In the genomic region with DNA sequence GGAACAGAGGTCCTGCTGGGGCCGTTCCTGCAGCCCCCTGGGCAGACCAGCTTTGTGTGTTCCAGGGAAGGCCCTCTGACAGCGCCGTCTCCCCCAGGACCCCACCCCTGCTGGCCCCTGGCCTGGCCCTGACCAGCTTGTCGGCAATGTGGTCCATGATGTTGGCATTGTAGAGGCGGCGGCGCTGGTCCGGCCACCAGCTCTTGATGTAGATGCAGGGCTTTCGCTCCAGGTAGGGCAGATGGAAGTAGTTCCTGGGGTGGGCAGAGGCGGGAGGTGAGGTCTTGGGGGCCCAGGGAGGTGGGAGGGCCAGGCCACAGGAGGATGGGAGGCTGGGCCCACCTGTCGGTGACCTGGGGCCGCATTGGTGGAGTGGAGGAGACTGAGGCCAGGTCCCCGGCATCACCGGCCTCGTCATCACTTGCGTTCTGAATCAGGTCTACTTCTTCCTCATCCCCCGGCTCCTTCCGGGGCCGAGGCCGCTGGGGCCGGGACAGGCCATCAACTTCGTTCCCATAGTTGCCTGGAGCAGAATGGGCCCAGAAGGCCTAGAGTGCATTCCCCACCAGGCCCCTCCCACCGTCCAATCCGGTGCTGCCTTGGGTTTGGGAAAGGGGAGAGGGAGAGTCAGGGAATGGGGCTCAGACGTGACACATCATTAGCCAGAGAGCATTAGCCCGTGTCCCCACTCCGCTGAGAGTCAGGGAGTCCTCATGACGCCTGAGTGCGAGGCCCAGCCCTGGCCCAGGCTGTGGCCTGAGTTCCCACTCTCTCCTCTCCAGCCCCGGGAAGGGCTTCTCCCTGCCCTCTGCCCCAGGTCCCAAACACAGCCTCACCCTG, we compare ENCODE assay signal across 17 cellular contexts. TPM values are rescaled to one million over a fixed set of nuclear protein-coding genes. Genes with fewer than 3 reads are reported as not detected.
A peak's percentile ranks its signal among the peaks of the same experiment; 100 is the strongest.
DNase-seq lines count a peak whose midpoint lies in the region; ATAC-seq and TF ChIP-seq lines count a peak whose summit lies in the region.
"Had no signal": no experiment of that assay in that cellular context is flagged by ENCODE, and none has a peak within 500 bp of the region (broad histone marks: within the 10 kb centered on the region; RNA-seq: fewer than 3 reads in every experiment).

No MANE protein-coding gene starts in this region.

- H3K9ac ChIP-seq in mesendoderm (ENCODE audit: low read length) (no peak overlapping the region), neural progenitor cell (no peak overlapping the region)
- H3K9ac ChIP-seq: BLaER1 treated with 17β-estradiol and CSF1 and Interleukin-3, amounts not matched to agents 10 nM and 100 nM; GM23248 had no signal

- H3K27ac ChIP-seq in heart right ventricle: no peak overlapping the region
- no peak overlapping the region for H3K27ac ChIP-seq in GM23338 (ENCODE audit: low read depth)
- H3K27ac ChIP-seq in mesendoderm (ENCODE audit: low read depth, low read length): no peak overlapping the region
- no peak overlapping the region for H3K27ac ChIP-seq in neural progenitor cell
- H3K27ac ChIP-seq in stomach: no peak overlapping the region
- H3K27ac ChIP-seq: BLaER1 treated with 17β-estradiol and CSF1 and Interleukin-3, amounts not matched to agents 10 nM and 100 nM; GM23248 had no signal

- H3K36me3 Mint-ChIP-seq in GM23338 (ENCODE audit: low read depth) (no peaks in the 10 kb centered on the region), WTC11 (no peaks in the 10 kb centered on the region), neural progenitor cell (no peaks in the 10 kb centered on the region)
- H3K36me3 Mint-ChIP-seq: CD4-positive, CD25-positive, alpha-beta regulatory T cell had no signal

- peak; percentile 45 for DNase-seq in Right ventricle myocardium inferior (ENCODE audit: missing footprints)
- no peak for DNase-seq in heart right ventricle
- no peak for DNase-seq in GM23338 (ENCODE audit: low spot score)
- no peak for DNase-seq in WTC11 (ENCODE audit: low spot score)
- no peak for DNase-seq in mesendoderm
- no peak for DNase-seq in neural progenitor cell (ENCODE audit: low spot score)
- DNase-seq in stomach: no peak
- DNase-seq: 8988T; Calu3; CD4-positive, CD25-positive, alpha-beta regulatory T cell; DMS 273 treated with DMSO at 0.1 percent for 48 hours; GM23248 had no signal

- TF ChIP-seq POLR2A in stomach (IDR thresholded peaks at IDR 0.05): no peak

- H3K27me3 Mint-ChIP-seq in GM23338 (ENCODE audit: insufficient read depth, low read depth, poor library complexity): peaks cover 9% of the 10 kb centered on the region
- H3K27me3 Mint-ChIP-seq in WTC11 (ENCODE audit: low read depth): no peaks in the 10 kb centered on the region
- H3K27me3 Mint-ChIP-seq in neural progenitor cell (ENCODE audit: insufficient read depth, low read depth): peaks cover 11% of the 10 kb centered on the region

- TF ChIP-seq CTCF in heart right ventricle (IDR thresholded peaks at IDR 0.05): no peak
- TF ChIP-seq CTCF in GM23338 (conservative IDR thresholded peaks at IDR 0.05; ENCODE audit: low read depth in 2 of 2): no peak
- TF ChIP-seq CTCF in WTC11 (IDR thresholded peaks at IDR 0.05): no peak
- TF ChIP-seq CTCF in neural progenitor cell (IDR thresholded peaks at IDR 0.05): no peak
- TF ChIP-seq CTCF in stomach (IDR thresholded peaks at IDR 0.05): no peak

- H3K4me3 ChIP-seq in heart right ventricle: no peak overlapping the region
- no peak overlapping the region for H3K4me3 ChIP-seq in GM23338
- no peak overlapping the region for H3K4me3 ChIP-seq in mesendoderm (ENCODE audit: low read length)
- no peak overlapping the region for H3K4me3 ChIP-seq in neural progenitor cell
- H3K4me3 ChIP-seq in stomach: no peak overlapping the region
- H3K4me3 ChIP-seq: BLaER1 treated with 17β-estradiol and CSF1 and Interleukin-3, amounts not matched to agents 10 nM and 100 nM; GM12878; GM23248; HAP-1 had no signal

- H4K8ac ChIP-seq in mesendoderm (ENCODE audit: low read depth, low read length): no peak overlapping the region

- H3K9me3 Mint-ChIP-seq in GM23338: no peaks in the 10 kb centered on the region
- H3K9me3 Mint-ChIP-seq in WTC11: no peaks in the 10 kb centered on the region
- no peaks in the 10 kb centered on the region for H3K9me3 Mint-ChIP-seq in neural progenitor cell
- H3K9me3 Mint-ChIP-seq: CD4-positive, CD25-positive, alpha-beta regulatory T cell had no signal

- POLR2A ChIA-PET in WTC11 (lab: Charles Lee): no interaction called here

- H3K36me3 ChIP-seq in heart right ventricle (no peaks in the 10 kb centered on the region), GM23338 (ENCODE audit: insufficient read depth) (no peaks in the 10 kb centered on the region), mesendoderm (ENCODE audit: control insufficient read depth, insufficient read depth, low read length) (no peaks in the 10 kb centered on the region), neural progenitor cell (no peaks in the 10 kb centered on the region), stomach (no peaks in the 10 kb centered on the region)
- H3K36me3 ChIP-seq: BLaER1 treated with 17β-estradiol and CSF1 and Interleukin-3, amounts not matched to agents 10 nM and 100 nM; HAP-1 had no signal

- no peaks in the 10 kb centered on the region for H4K20me1 ChIP-seq in GM23338 (replicated peaks; ENCODE audit: insufficient read depth)
- H4K20me1 ChIP-seq in neural progenitor cell (ENCODE audit: low read depth): no peaks in the 10 kb centered on the region
- H4K20me1 ChIP-seq: BLaER1 treated with 17β-estradiol and CSF1 and Interleukin-3, amounts not matched to agents 10 nM and 100 nM had no signal

- H3K18ac ChIP-seq in mesendoderm (ENCODE audit: low read length): no peak overlapping the region

- CTCF ChIA-PET in WTC11 (lab: Charles Lee): interaction anchor here (1.0 to 1.5 kb wide), 4 partner anchors 8 to 99 kb away, joined by 3 to 5 read pairs (median 4); no protein-coding TSS in a partner anchor

- no peak overlapping the region for H4K5ac ChIP-seq in mesendoderm (ENCODE audit: low read length)

- H3K4me1 Mint-ChIP-seq in GM23338 (peaks cover 4% of the 10 kb centered on the region), WTC11 (peaks cover 4% of the 10 kb centered on the region), neural progenitor cell (peaks cover 18% of the 10 kb centered on the region)

- peaks cover 3 to 23% (median 14%) of the 10 kb centered on the region in 9 donors for H3K4me1 ChIP-seq in heart right ventricle
- peaks cover 7% of the 10 kb centered on the region; the same call in 1 of the 2 replicates for H3K4me1 ChIP-seq in GM23338 (ENCODE audit: insufficient read depth)
- no peaks in the 10 kb centered on the region for H3K4me1 ChIP-seq in mesendoderm (ENCODE audit: control insufficient read depth, low read depth, low read length)
- H3K4me1 ChIP-seq in neural progenitor cell: peaks cover 13% of the 10 kb centered on the region
- H3K4me1 ChIP-seq in stomach: peaks cover 0 to 12% (median 2%) of the 10 kb centered on the region in 4 donors
- H3K4me1 ChIP-seq: HAP-1 had no signal

- H3K27ac Mint-ChIP-seq in GM23338: no peak overlapping the region
- no peak overlapping the region for H3K27ac Mint-ChIP-seq in WTC11
- H3K27ac Mint-ChIP-seq in neural progenitor cell: no peak overlapping the region
- H3K27ac Mint-ChIP-seq: CD4-positive, CD25-positive, alpha-beta regulatory T cell had no signal

- no peak for TF ChIP-seq EP300 in stomach (IDR thresholded peaks at IDR 0.05)

- 93% methylated on average over 30 of the region's 30 CpGs for WGBS in heart right ventricle, 2 donors
- WGBS in mesendoderm (ENCODE audit: extremely low coverage, insufficient coverage, low lambda C conversion rate): no CpG with 5 or more reads among the region's 30 CpGs
- 91 to 96% (median 93%) methylated on average over 25 to 30 of the region's 30 CpGs for WGBS in stomach, 5 donors

- no peak overlapping the region for H2BK15ac ChIP-seq in mesendoderm (replicated peaks; ENCODE audit: low read depth)

- H3K27me3 ChIP-seq in heart right ventricle (no peaks in the 10 kb centered on the region), GM23338 (ENCODE audit: insufficient read depth) (no peaks in the 10 kb centered on the region), mesendoderm (ENCODE audit: insufficient read depth, low read length, poor library complexity) (no peaks in the 10 kb centered on the region), neural progenitor cell (no peaks in the 10 kb centered on the region), stomach (no peaks in the 10 kb centered on the region)
- H3K27me3 ChIP-seq: BLaER1 treated with 17β-estradiol and CSF1 and Interleukin-3, amounts not matched to agents 10 nM and 100 nM had no signal

- no peak overlapping the region for H2BK120ac ChIP-seq in mesendoderm (ENCODE audit: low read depth, low read length)

- intact Hi-C loops in Right ventricle myocardium inferior (cut with DNase I): no loop called here
- intact Hi-C loops in heart right ventricle (cut with DNase I): no loop called here
- intact Hi-C loops in stomach (cut with DNase I; ENCODE audit: low total_unique reads): no loop called here

- H3K4me2 ChIP-seq in GM23338 (no peak overlapping the region), mesendoderm (ENCODE audit: low read length) (no peak overlapping the region), neural progenitor cell (no peak overlapping the region)

- no peaks in the 10 kb centered on the region for H3K9me2 ChIP-seq in GM23338 (ENCODE audit: insufficient read depth)

- peak overlapping the region; percentile 25 for H3K56ac ChIP-seq in mesendoderm (ENCODE audit: low read length)

- H3K9me3 ChIP-seq in heart right ventricle (no peaks in the 10 kb centered on the region), neural progenitor cell (ENCODE audit: low read depth) (no peaks in the 10 kb centered on the region), stomach (no peaks in the 10 kb centered on the region)
- H3K9me3 ChIP-seq: BLaER1 treated with 17β-estradiol and CSF1 and Interleukin-3, amounts not matched to agents 10 nM and 100 nM; HAP-1 had no signal

- no peak overlapping the region for H3K4ac ChIP-seq in mesendoderm (ENCODE audit: low read depth, low read length)

- ATAC-seq in Right ventricle myocardium inferior: no peak
- no peak for ATAC-seq in heart right ventricle
- peak; percentile 19; the same call in 2 of the 3 replicates for ATAC-seq in GM23338
- peak; percentile 29 for ATAC-seq in WTC11
- no peak for ATAC-seq in GM19397 (IDR thresholded peaks at IDR 0.05; ENCODE audit: unreplicated experiment)
- ATAC-seq: GM12878 had no signal

- H3K79me2 ChIP-seq in GM23338 (replicated peaks; ENCODE audit: insufficient read depth): no peaks in the 10 kb centered on the region
- no peaks in the 10 kb centered on the region for H3K79me2 ChIP-seq in mesendoderm (ENCODE audit: control insufficient read depth, insufficient read depth, low read length)
- no peaks in the 10 kb centered on the region for H3K79me2 ChIP-seq in neural progenitor cell (ENCODE audit: low read depth)

- H2AFZ ChIP-seq in GM23338 (peak overlapping the region; percentile 32; the same call in 1 of the 2 replicates), neural progenitor cell (replicated peaks) (no peak overlapping the region)
- H2AFZ ChIP-seq: GM23248 had no signal

- H3K23ac ChIP-seq in mesendoderm (ENCODE audit: low read length): no peak overlapping the region

- no peak overlapping the region for H2AK5ac ChIP-seq in mesendoderm (ENCODE audit: low read length)

- no peaks in the 10 kb centered on the region for H3F3A ChIP-seq in GM23338 (replicated peaks; ENCODE audit: low read depth)
- no peaks in the 10 kb centered on the region for H3F3A ChIP-seq in neural progenitor cell (ENCODE audit: low read depth)

- no peaks in the 10 kb centered on the region for H3K79me1 ChIP-seq in mesendoderm (ENCODE audit: low read length)

- H3K4me3 Mint-ChIP-seq in GM23338 (no peak overlapping the region), WTC11 (no peak overlapping the region), neural progenitor cell (no peak overlapping the region)
- H3K4me3 Mint-ChIP-seq: CD4-positive, CD25-positive, alpha-beta regulatory T cell had no signal

- no peak overlapping the region for H2BK5ac ChIP-seq in mesendoderm (ENCODE audit: low read length)

RNA-seq across cellular contexts. Expression of a gene that starts 1.4 kb away (rescaled TPM):
- total RNA-seq in Right ventricle myocardium inferior: 0.08 TPM
- total RNA-seq in heart right ventricle: under 1 TPM in 3 of 10 donors, not detected in 7; 0.05 to 0.25 (median 0.10) TPM
- under 1 TPM in 1 of 2 donors, not detected in 1; 0.03 TPM for polyA plus RNA-seq in heart right ventricle
- total RNA-seq in GM23338 (2014; rRNA removed; shearing (Covaris generic)): 0.21 TPM in 1 of 2 replicates, not detected in the other
- 0.23 TPM in 1 of 2 replicates, not detected in the other for polyA plus RNA-seq in GM23338 (2016; fragmentation: Nextera tagmentation; extraction: Ambion mirVana)
- 0.05 to 0.26 TPM (median 0.07 TPM) in 3 replicates for total RNA-seq in WTC11 (2021)
- polyA plus RNA-seq in mesendoderm (2013, experiment 1 of 2): 0.10 TPM
- polyA plus RNA-seq in mesendoderm (2013, experiment 2 of 2): 0.04 TPM
- total RNA-seq in neural progenitor cell (ENCODE audit: low replicate concordance): 0.36 and 0.84 TPM in 2 replicates
- total RNA-seq in stomach: 1 to 10 TPM in 1 of 5 donors, under 1 TPM in 2, not detected in 2; 0.29 to 3.6 (median 0.37) TPM
- polyA plus RNA-seq in stomach: under 1 TPM in 2 of 3 donors, not detected in 1; 0.06 to 0.18 TPM
- total RNA-seq: Calu3, Daoy had no signal

Comparison
In these comparisons a context has a peak if more than half of its experiments do, and no peak if none do; other contexts are left out.
1. ATAC-seq: peak in GM23338 (single experiment) and WTC11 (single experiment); none in Right ventricle myocardium inferior (single experiment), heart right ventricle (0 of 8) and GM19397 (single experiment).